26 cellular contexts compared by ENCODE assay signal in the genomic region with DNA sequence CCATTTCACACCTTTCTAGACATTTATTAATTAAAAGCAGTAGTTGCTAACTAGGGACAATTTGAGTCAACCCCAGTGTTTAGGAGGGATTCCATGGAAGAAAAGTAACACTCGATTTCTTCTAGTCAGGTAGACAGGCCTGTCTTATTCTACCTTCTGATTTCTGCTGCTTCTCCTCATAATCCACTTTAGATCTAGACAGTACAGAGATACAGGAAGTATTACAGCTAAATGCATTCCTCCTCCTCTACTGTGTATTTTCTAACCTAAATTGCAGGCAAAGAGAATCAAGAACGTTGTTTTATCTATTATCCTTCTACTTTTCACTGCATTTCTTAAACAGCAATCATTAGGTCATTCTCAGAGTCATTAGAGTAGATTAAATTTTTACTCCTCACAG. TPM values are rescaled to one million over a fixed set of nuclear protein-coding genes. Genes with fewer than 3 reads are reported as not detected.
DNase-seq lines count a peak whose midpoint lies in the region; ATAC-seq, FAIRE-seq and TF ChIP-seq lines count a peak whose summit lies in the region.
"Had no signal": no experiment of that assay in that cellular context is flagged by ENCODE, and none has a peak within 500 bp of the region (broad histone marks: within the 10 kb centered on the region; RNA-seq: fewer than 3 reads in every experiment).

No MANE protein-coding gene starts in this region.

- H3K4me2 ChIP-seq in astrocyte (ENCODE audit: low read length) (no peak overlapping the region), trophoblast cell (ENCODE audit: low read length) (no peak overlapping the region)
- H3K4me2 ChIP-seq: A549; BLaER1 treated with 17β-estradiol and CSF1 and Interleukin-3, amounts not matched to agents 10 nM and 100 nM; GM23338 had no signal

- peaks cover 2% of the 10 kb centered on the region for H3K4me1 Mint-ChIP-seq in activated naive CD4-positive, alpha-beta T cell treated with anti-CD3 and anti-CD28 coated beads, Interleukin-2, amount 10 ng/mL, durations not matched to agents 7 days and 5 days
- H3K4me1 Mint-ChIP-seq in astrocyte (ENCODE audit: low read depth, unreplicated experiment), result no peaks in the 10 kb centered on the region
- H3K4me1 Mint-ChIP-seq: GM23338 had no signal

- H3K36me3 Mint-ChIP-seq in activated naive CD4-positive, alpha-beta T cell treated with anti-CD3 and anti-CD28 coated beads, Interleukin-2, amount 50 U/mL, for 72 hours, result peaks cover 4 to 6% of the 10 kb centered on the region in 2 donors
- H3K36me3 Mint-ChIP-seq in activated naive CD4-positive, alpha-beta T cell treated with anti-CD3 and anti-CD28 coated beads, Interleukin-2, amount 10 ng/mL, durations not matched to agents 7 days and 5 days, result no peaks in the 10 kb centered on the region
- no peaks in the 10 kb centered on the region for H3K36me3 Mint-ChIP-seq in astrocyte (ENCODE audit: low read depth, unreplicated experiment)
- H3K36me3 Mint-ChIP-seq: CD14-positive monocyte; CD8-positive, alpha-beta memory T cell had no signal

- no peak overlapping the region for H2BK120ac ChIP-seq in trophoblast cell (ENCODE audit: insufficient read depth, low read length, poor library complexity)

- H3K4me1 ChIP-seq in astrocyte (ENCODE audit: insufficient read depth, low read length) (no peaks in the 10 kb centered on the region), neutrophil (ENCODE audit: control insufficient read depth in 1 of 2, insufficient read depth in 1 of 2, low read depth in 1 of 2, low read length in 1 of 2) (peaks cover 28 to 37% of the 10 kb centered on the region in 2 experiments), trophoblast cell (ENCODE audit: control insufficient read depth in 1 of 2, insufficient read depth in 2 of 2, low read length in 2 of 2) (no peaks in the 10 kb centered on the region), lower lobe of right lung (no peaks in the 10 kb centered on the region)
- H3K4me1 ChIP-seq: A549; BE2C; BLaER1 treated with 17β-estradiol and CSF1 and Interleukin-3, amounts not matched to agents 10 nM and 100 nM; HAP-1 had no signal

- FAIRE-seq in astrocyte (lab: Jason Lieb, UNC), result peak; percentile 79
- FAIRE-seq: D721Med had no signal

- WGBS in trophoblast cell (ENCODE audit: extremely low coverage, insufficient coverage, insufficient read length), result no CpG with 5 or more reads among the region's 2 CpGs

- H3K9me3 ChIP-seq in KOPT-K1 (ENCODE audit: insufficient read depth, low read length, poor library complexity, severe bottlenecking) (peaks cover 16% of the 10 kb centered on the region), astrocyte (ENCODE audit: insufficient read depth, low read depth, low read length) (no peaks in the 10 kb centered on the region), neutrophil (no peaks in the 10 kb centered on the region), trophoblast cell (ENCODE audit: insufficient read depth, low read depth, low read length) (no peaks in the 10 kb centered on the region), lower lobe of right lung (no peaks in the 10 kb centered on the region)
- H3K9me3 ChIP-seq: A549, BE2C, HAP-1 had no signal

- no peak overlapping the region for H2AK5ac ChIP-seq in trophoblast cell (ENCODE audit: low read length)

- H3K36me3 ChIP-seq in KOPT-K1 (ENCODE audit: insufficient read depth, low read length) (no peaks in the 10 kb centered on the region), astrocyte (ENCODE audit: insufficient read depth, low read length) (no peaks in the 10 kb centered on the region), neutrophil (no peaks in the 10 kb centered on the region), trophoblast cell (ENCODE audit: control insufficient read depth in 1 of 2, insufficient read depth in 2 of 2, low read length in 2 of 2) (no peaks in the 10 kb centered on the region), lower lobe of right lung (no peaks in the 10 kb centered on the region)
- H3K36me3 ChIP-seq: BE2C; BLaER1 treated with 17β-estradiol and CSF1 and Interleukin-3, amounts not matched to agents 10 nM and 100 nM; HAP-1 had no signal

- no peaks in the 10 kb centered on the region for H4K20me1 ChIP-seq in astrocyte (ENCODE audit: insufficient read depth, low read length)
- H4K20me1 ChIP-seq: BLaER1 treated with 17β-estradiol and CSF1 and Interleukin-3, amounts not matched to agents 10 nM and 100 nM had no signal

- H4K8ac ChIP-seq in trophoblast cell (ENCODE audit: low read depth, low read length), result no peak overlapping the region

- no peak overlapping the region for H3K4ac ChIP-seq in trophoblast cell (ENCODE audit: low read depth, low read length)

- H3K79me2 ChIP-seq in astrocyte (ENCODE audit: insufficient read depth, low read length), result no peaks in the 10 kb centered on the region
- no peaks in the 10 kb centered on the region for H3K79me2 ChIP-seq in trophoblast cell (ENCODE audit: control insufficient read depth, insufficient read depth, low read length, poor library complexity)

- no peak overlapping the region for H3K23ac ChIP-seq in trophoblast cell (ENCODE audit: low read length)

- no peak overlapping the region for H2BK5ac ChIP-seq in trophoblast cell (ENCODE audit: low read depth, low read length, poor library complexity)

- H4K91ac ChIP-seq in trophoblast cell (ENCODE audit: low read depth, low read length), result no peak overlapping the region

- H2BK12ac ChIP-seq in trophoblast cell (ENCODE audit: low read length), result no peak overlapping the region

- no peak overlapping the region for H3K14ac ChIP-seq in trophoblast cell (ENCODE audit: low read length)

- intact Hi-C loops in lower lobe of right lung (cut with DNase I), result no loop called here

- H2AFZ ChIP-seq in astrocyte (ENCODE audit: low read depth, low read length) (no peak overlapping the region), trophoblast cell (ENCODE audit: insufficient read depth, low read length, poor library complexity) (no peak overlapping the region)
- H2AFZ ChIP-seq: GM23338 had no signal

- H3K9ac ChIP-seq in astrocyte (ENCODE audit: low read length), result no peak overlapping the region
- H3K9ac ChIP-seq in trophoblast cell (ENCODE audit: low read length), result no peak overlapping the region
- H3K9ac ChIP-seq: BLaER1 treated with 17β-estradiol and CSF1 and Interleukin-3, amounts not matched to agents 10 nM and 100 nM had no signal

- no peak for DNase-seq in activated naive CD4-positive, alpha-beta T cell treated with anti-CD3 and anti-CD28 coated beads, Interleukin-2, amount 50 U/mL, for 72 hours (ENCODE audit: low spot score in 2 of 2)
- no peak for DNase-seq in activated naive CD4-positive, alpha-beta T cell treated with anti-CD3 and anti-CD28 coated beads, Interleukin-2, amount 10 ng/mL, durations not matched to agents 7 days and 5 days
- DNase-seq in astrocyte (ENCODE audit: low read depth), result no peak
- no peak for DNase-seq in trophoblast cell
- DNase-seq in lower lobe of right lung, result no peak
- DNase-seq: 8988T; ACHN; AML-193; BE2C; CD4-positive, alpha-beta T cell; CD8-positive, alpha-beta memory T cell; DMS 273 treated with DMSO at 0.1 percent for 48 hours; DMS79; GF-D8; HFFc6 had no signal

- no peak for ATAC-seq in activated naive CD4-positive, alpha-beta T cell treated with anti-CD3 and anti-CD28 coated beads, Interleukin-2, amount 50 U/mL, for 72 hours
- no peak for ATAC-seq in lower lobe of right lung
- no peak for ATAC-seq in HG03025 (IDR thresholded peaks at IDR 0.05; ENCODE audit: low FRiP score, unreplicated experiment)
- ATAC-seq: A549, GM23338 had no signal

- H3K27me3 ChIP-seq in astrocyte (ENCODE audit: insufficient read depth, low read length), result no peaks in the 10 kb centered on the region
- no peaks in the 10 kb centered on the region for H3K27me3 ChIP-seq in neutrophil
- H3K27me3 ChIP-seq in trophoblast cell (ENCODE audit: insufficient read depth, low read length), result no peaks in the 10 kb centered on the region
- no peaks in the 10 kb centered on the region for H3K27me3 ChIP-seq in lower lobe of right lung (ENCODE audit: low read depth)
- H3K27me3 ChIP-seq: BE2C had no signal

- H3K79me1 ChIP-seq in trophoblast cell (ENCODE audit: low read length), result no peaks in the 10 kb centered on the region

- TF ChIP-seq CTCF in astrocyte (IDR thresholded peaks at IDR 0.05; ENCODE audit: insufficient read depth, low read depth, low read length), result no peak
- no peak for TF ChIP-seq CTCF in neutrophil (IDR thresholded peaks at IDR 0.05)
- no peak for TF ChIP-seq CTCF in lower lobe of right lung (IDR thresholded peaks at IDR 0.05)

- H3K4me3 ChIP-seq in astrocyte (ENCODE audit: insufficient read depth, low read depth, low read length) (no peak overlapping the region), neutrophil (ENCODE audit: low read depth in 1 of 2, low read length in 1 of 2) (no peak overlapping the region), trophoblast cell (ENCODE audit: low read depth, low read length) (no peak overlapping the region), lower lobe of right lung (no peak overlapping the region)
- H3K4me3 ChIP-seq: A549; BLaER1 treated with 17β-estradiol and CSF1 and Interleukin-3, amounts not matched to agents 10 nM and 100 nM; GM23338; HAP-1 had no signal

- CTCF ChIA-PET in activated naive CD4-positive, alpha-beta T cell treated with anti-CD3 and anti-CD28 coated beads, Interleukin-2, amount 10 ng/mL, durations not matched to agents 7 days and 5 days (lab: Charles Lee), result interaction anchor here (0.6 kb wide), 1 partner anchor 10 kb away, joined by 3 read pairs; no protein-coding TSS in a partner anchor

- peaks cover 4% of the 10 kb centered on the region in 2 donors for H3K9me3 Mint-ChIP-seq in activated naive CD4-positive, alpha-beta T cell treated with anti-CD3 and anti-CD28 coated beads, Interleukin-2, amount 50 U/mL, for 72 hours
- H3K9me3 Mint-ChIP-seq in activated naive CD4-positive, alpha-beta T cell treated with anti-CD3 and anti-CD28 coated beads, Interleukin-2, amount 10 ng/mL, durations not matched to agents 7 days and 5 days, result no peaks in the 10 kb centered on the region
- H3K9me3 Mint-ChIP-seq in astrocyte (ENCODE audit: unreplicated experiment), result peaks cover 1% of the 10 kb centered on the region

- no peak overlapping the region for H3K4me3 Mint-ChIP-seq in activated naive CD4-positive, alpha-beta T cell treated with anti-CD3 and anti-CD28 coated beads, Interleukin-2, amount 10 ng/mL, durations not matched to agents 7 days and 5 days
- no peak overlapping the region for H3K4me3 Mint-ChIP-seq in astrocyte (ENCODE audit: unreplicated experiment)
- H3K4me3 Mint-ChIP-seq: CD14-positive monocyte; CD4-positive, alpha-beta T cell; CD8-positive, alpha-beta memory T cell; GM23338; HFFc6 had no signal

- H3K18ac ChIP-seq in trophoblast cell (ENCODE audit: low read length), result no peak overlapping the region

- peak overlapping the region; percentile 2 for H3K27ac ChIP-seq in KOPT-K1 (ENCODE audit: low read depth, low read length, poor library complexity, severe bottlenecking)
- H3K27ac ChIP-seq in astrocyte (ENCODE audit: low read depth, low read length), result no peak overlapping the region
- H3K27ac ChIP-seq in neutrophil, result peak overlapping the region; percentile 13
- no peak overlapping the region for H3K27ac ChIP-seq in trophoblast cell (ENCODE audit: low read depth, low read length)
- no peak overlapping the region for H3K27ac ChIP-seq in lower lobe of right lung
- H3K27ac ChIP-seq: A549; BLaER1 treated with 17β-estradiol and CSF1 and Interleukin-3, amounts not matched to agents 10 nM and 100 nM had no signal

- H4K12ac ChIP-seq in trophoblast cell (ENCODE audit: low read depth, low read length), result no peak overlapping the region

- peak overlapping the region; percentile 12 to 14 for H3K27ac Mint-ChIP-seq in activated naive CD4-positive, alpha-beta T cell treated with anti-CD3 and anti-CD28 coated beads, Interleukin-2, amount 50 U/mL, for 72 hours
- H3K27ac Mint-ChIP-seq in activated naive CD4-positive, alpha-beta T cell treated with anti-CD3 and anti-CD28 coated beads, Interleukin-2, amount 10 ng/mL, durations not matched to agents 7 days and 5 days, result no peak overlapping the region
- H3K27ac Mint-ChIP-seq in astrocyte (ENCODE audit: unreplicated experiment), result no peak overlapping the region
- H3K27ac Mint-ChIP-seq: CD14-positive monocyte; CD4-positive, alpha-beta T cell; CD8-positive, alpha-beta memory T cell; GM23338; HFFc6 had no signal

- H3K27me3 Mint-ChIP-seq in activated naive CD4-positive, alpha-beta T cell treated with anti-CD3 and anti-CD28 coated beads, Interleukin-2, amount 10 ng/mL, durations not matched to agents 7 days and 5 days, result no peaks in the 10 kb centered on the region
- no peaks in the 10 kb centered on the region for H3K27me3 Mint-ChIP-seq in astrocyte (ENCODE audit: low read depth, unreplicated experiment)
- H3K27me3 Mint-ChIP-seq: CD4-positive, alpha-beta T cell had no signal

RNA-seq across cellular contexts. Expression of gene LPAR4, which starts 52.6 kb away (rescaled TPM):
- not detected for total RNA-seq in activated naive CD4-positive, alpha-beta T cell treated with anti-CD3 and anti-CD28 coated beads, Interleukin-2, amount 50 U/mL, for 72 hours
- total RNA-seq in astrocyte, result 4.8 and 7.0 TPM in 2 replicates
- polyA plus RNA-seq in trophoblast cell (2013), result 0.42 and 0.89 TPM in 2 replicates
- 0.18 TPM for total RNA-seq in lower lobe of right lung
- total RNA-seq: CD4-positive, alpha-beta T cell; CD8-positive, alpha-beta memory T cell; Daoy; G401; HFFc6 had no signal
- polyA plus RNA-seq: A549; CD14-positive monocyte; CD8-positive, alpha-beta memory T cell had no signal

Comparison
In these comparisons a context has a peak if more than half of its experiments do, and no peak if none do; other contexts are left out.
1. H3K27ac Mint-ChIP-seq: peak in activated naive CD4-positive, alpha-beta T cell treated with anti-CD3 and anti-CD28 coated beads, Interleukin-2, amount 50 U/mL, for 72 hours (2 of 2); none in activated naive CD4-positive, alpha-beta T cell treated with anti-CD3 and anti-CD28 coated beads, Interleukin-2, amount 10 ng/mL, durations not matched to agents 7 days and 5 days (single experiment) and astrocyte (single experiment).
2. H3K27ac ChIP-seq: peak in KOPT-K1 (single experiment) and neutrophil (single experiment); none in astrocyte (single experiment), trophoblast cell (single experiment) and lower lobe of right lung (single experiment).